In genomic region chr1:246036175-246036574, GRCh38 we compare ENCODE assay signal across 24 cellular contexts.
"Had no signal": no experiment of that assay in that cellular context is flagged by ENCODE, and none has a peak within 500 bp of the region (broad histone marks: within the 10 kb centered on the region; RNA-seq: fewer than 3 reads in every experiment).

No MANE protein-coding gene starts in this region.

- ATAC-seq: activated CD4-positive, alpha-beta T cell treated with anti-CD3 and anti-CD28 coated beads for 36 hours; activated naive CD8-positive, alpha-beta T cell treated with anti-CD3 and anti-CD28 coated beads, Interleukin-2, amount 50 U/mL, for 24 hours; activated T-cell treated with anti-CD3 and anti-CD28 coated beads, Interleukin-2, amount 50 U/mL, for 72 hours; esophagus mucosa; T-cell; T-helper 17 cell had no signal

- DNase-seq: activated CD4-positive, alpha-beta memory T cell treated with anti-CD3 and anti-CD28 coated beads for 36 hours; activated CD4-positive, alpha-beta T cell treated with anti-CD3 and anti-CD28 coated beads for 36 hours; activated CD4-positive, alpha-beta T cell treated with anti-CD3 and anti-CD28 coated beads, Interleukin-2, amount 10 ng/mL, durations not matched to agents 24 days and 14 days; activated CD4-positive, CD25-positive, alpha-beta regulatory T cell; activated CD4-positive, CD25-positive, alpha-beta regulatory T cell treated with anti-CD3 and anti-CD28 coated beads, Interleukin-2, amount 50 U/mL, for 72 hours; activated CD8-positive, alpha-beta memory T cell treated with anti-CD3 and anti-CD28 coated beads, Interleukin-2, amount 50 U/mL, for 48 hours; activated gamma-delta T cell treated with Interleukin-2 at 50 U/mL for 16 hours; activated naive CD4-positive, alpha-beta T cell treated with Interleukin-2 at 50 U/mL for 16 hours; activated naive CD8-positive, alpha-beta T cell treated with anti-CD3 and anti-CD28 coated beads for 36 hours; activated naive CD8-positive, alpha-beta T cell treated with anti-CD3 and anti-CD28 coated beads, Interleukin-2, amount 50 U/mL, for 24 hours; activated T-cell treated with anti-CD3 and anti-CD28 coated beads for 4 hours; activated T-cell treated with anti-CD3 and anti-CD28 coated beads, Interleukin-2, amount 50 U/mL, for 24 hours; activated T-cell treated with anti-CD3 and anti-CD28 coated beads, Interleukin-2, amount 50 U/mL, for 72 hours; brain microvascular endothelial cell; dorsolateral prefrontal cortex; effector memory CD4-positive, alpha-beta T cell; endodermal cell; head of caudate nucleus; T-cell; T-helper 17 cell; T1000 had no signal

- H3K27me3 ChIP-seq: ascending aorta, brain microvascular endothelial cell, dorsolateral prefrontal cortex had no signal

- H3K9me3 ChIP-seq: ascending aorta had no signal

- H3K4me1 ChIP-seq: ascending aorta had no signal

- H3K36me3 ChIP-seq: ascending aorta, brain microvascular endothelial cell had no signal

- H3K4me3 ChIP-seq: ascending aorta, coronary artery had no signal

- H3K27ac ChIP-seq: ascending aorta, brain microvascular endothelial cell, coronary artery, dorsolateral prefrontal cortex had no signal
